1 cellular context compared by ENCODE assay signal in the genomic region with DNA sequence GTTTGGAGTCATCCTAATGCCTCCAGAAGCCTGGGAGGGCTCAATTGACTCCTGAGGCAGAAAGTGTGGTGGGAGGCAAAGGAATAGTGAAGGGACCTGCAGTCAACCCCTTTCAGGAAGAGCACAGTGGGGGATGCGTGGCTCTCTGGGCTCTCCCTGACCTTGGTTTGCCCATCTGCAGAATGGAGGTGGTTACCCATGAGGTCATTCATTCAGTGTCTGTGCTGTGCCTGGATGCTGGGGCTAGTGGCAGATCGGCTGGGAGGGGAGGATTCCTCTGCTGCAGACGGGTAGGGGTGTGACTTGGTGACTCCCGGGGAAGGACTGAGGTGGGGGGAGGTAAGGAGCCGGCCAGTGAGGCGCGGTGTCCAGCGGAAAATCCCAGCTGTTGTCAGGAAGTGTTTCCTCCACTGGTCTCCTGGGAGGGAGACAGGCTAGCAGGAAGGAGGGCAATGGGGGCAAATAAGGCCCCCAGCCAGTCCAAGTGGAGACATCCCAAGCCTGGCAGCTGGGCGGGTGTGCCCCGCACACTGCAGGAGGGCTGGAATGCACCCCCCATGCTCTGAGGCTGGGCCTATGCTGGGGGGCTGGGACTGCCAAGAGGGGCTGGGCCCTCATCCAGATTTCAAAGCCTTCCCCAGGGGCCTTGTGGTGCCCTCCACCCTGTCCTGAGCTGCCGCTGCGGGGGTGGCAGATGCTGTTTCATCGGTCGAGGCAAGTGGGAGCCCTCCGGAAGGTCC.
TF ChIP-seq lines count a peak whose summit lies in the region.

No MANE protein-coding gene starts in this region.

TF ChIP-seq in HCT116, 20 proteins besides CTCF, POLR2A, EP300 and RAD21 (continued from another document):
- TF ChIP-seq ATF3 (IDR thresholded peaks at IDR 0.05) (no peak), MAX (IDR thresholded peaks at IDR 0.05) (no peak), EZH2phosphoT487 (IDR thresholded peaks at IDR 0.05; ENCODE audit: borderline replicate concordance) (no peak), TCF7L2 (IDR thresholded peaks at IDR 0.05; ENCODE audit: borderline replicate concordance, extremely low read depth, insufficient read depth, insufficient read length) (no peak), JUND (IDR thresholded peaks at IDR 0.05) (no peak), EGR1 (IDR thresholded peaks at IDR 0.05; ENCODE audit: low read depth) (no peak), EZH2 (IDR thresholded peaks at IDR 0.05) (no peak), CEBPB (IDR thresholded peaks at IDR 0.05; ENCODE audit: low read depth) (no peak), ZNF274 (IDR thresholded peaks at IDR 0.05; ENCODE audit: low read depth, low read length) (no peak), CBX3 (IDR thresholded peaks at IDR 0.05; ENCODE audit: low read depth) (no peak), SP1 (IDR thresholded peaks at IDR 0.05; ENCODE audit: low read depth) (no peak), SIN3A (IDR thresholded peaks at IDR 0.05; ENCODE audit: low read depth) (no peak), ZFX (IDR thresholded peaks at IDR 0.05) (no peak; the same call in 1 of the 2 replicates)
